In genomic region chr14:48937796-48938195, GRCh38 we compare ENCODE assay signal across 14 cellular contexts.
A peak's percentile ranks its signal among the peaks of the same experiment; 100 is the strongest.
DNase-seq lines count a peak whose midpoint lies in the region; ATAC-seq and TF ChIP-seq lines count a peak whose summit lies in the region.
"Had no signal": no experiment of that assay in that cellular context is flagged by ENCODE, and none has a peak within 500 bp of the region (broad histone marks: within the 10 kb centered on the region; RNA-seq: fewer than 3 reads in every experiment).

No MANE protein-coding gene starts in this region.

- peaks cover 7% of the 10 kb centered on the region for H3F3A ChIP-seq in neural progenitor cell (ENCODE audit: low read depth)

- no peak overlapping the region for H3K4me2 ChIP-seq in neural progenitor cell

- peaks cover 8% of the 10 kb centered on the region for H3K4me1 ChIP-seq in neural progenitor cell

- intact Hi-C loops in dorsolateral prefrontal cortex (cut with DNase I) = no loop called here

- H3K36me3 ChIP-seq in neural progenitor cell = no peaks in the 10 kb centered on the region
- H3K36me3 ChIP-seq in H7 (replicated peaks; ENCODE audit: control insufficient read depth, insufficient read depth, low read length) = no peaks in the 10 kb centered on the region

- no peak overlapping the region for H3K4me3 ChIP-seq in AG10803 (ENCODE audit: low read length)
- peak overlapping the region in 10 of 59 donors; percentile 2 to 39 (median 22) for H3K4me3 ChIP-seq in dorsolateral prefrontal cortex
- no peak overlapping the region for H3K4me3 ChIP-seq in neural progenitor cell
- H3K4me3 ChIP-seq in H7 (ENCODE audit: insufficient read depth, low read depth, low read length) = no peak overlapping the region

- no peak overlapping the region for H3K4me3 Mint-ChIP-seq in neural progenitor cell
- no peak overlapping the region for H3K4me3 Mint-ChIP-seq in activated CD4-positive, alpha-beta memory T cell treated with anti-CD3 and anti-CD28 coated beads, Interleukin-2, amount 10 ng/mL, durations not matched to agents 7 days and 5 days
- H3K4me3 Mint-ChIP-seq: activated CD8-positive, alpha-beta T cell treated with anti-CD3 and anti-CD28 coated beads, Interleukin-2, amount 10 ng/mL, durations not matched to agents 7 days and 5 days; memory B cell; stimulated activated effector memory CD8-positive, alpha-beta T cell treated with anti-CD3 and anti-CD28 coated beads, Interleukin-12 subunit alpha, Interleukin-12 subunit beta, amount 100 ng/mL, for 72 hours had no signal

- H2AFZ ChIP-seq in neural progenitor cell (replicated peaks) = peak overlapping the region; percentile 39

- H3K27ac ChIP-seq in dorsolateral prefrontal cortex (peak overlapping the region in 19 of 59 donors; percentile 0 to 62 (median 40)), neural progenitor cell (no peak overlapping the region)

- DNase-seq in AG10803 (ENCODE audit: low read depth) (peak; percentile 6), NCI-H526 (lab: John Stamatoyannopoulos, UW) (peak; percentile 67 to 92), dorsolateral prefrontal cortex (peak in 6 of 10 donors; percentile 45 to 65 (median 53)), neural progenitor cell (ENCODE audit: low spot score) (peak; percentile 8), H7 (no peak)
- DNase-seq in activated CD4-positive, alpha-beta memory T cell treated with anti-CD3 and anti-CD28 coated beads, Interleukin-2, amount 10 ng/mL, durations not matched to agents 7 days and 5 days = no peak
- DNase-seq: activated CD8-positive, alpha-beta T cell treated with anti-CD3 and anti-CD28 coated beads, Interleukin-2, amount 10 ng/mL, durations not matched to agents 7 days and 5 days; activated gamma-delta T cell; NCI-H1694 had no signal

- H4K20me1 ChIP-seq in neural progenitor cell (ENCODE audit: low read depth) = no peaks in the 10 kb centered on the region

- H3K9me3 Mint-ChIP-seq in neural progenitor cell = peaks cover 2% of the 10 kb centered on the region
- H3K9me3 Mint-ChIP-seq in activated CD4-positive, alpha-beta memory T cell treated with anti-CD3 and anti-CD28 coated beads, Interleukin-2, amount 10 ng/mL, durations not matched to agents 7 days and 5 days = no peaks in the 10 kb centered on the region
- H3K9me3 Mint-ChIP-seq: memory B cell had no signal

- H3K27me3 Mint-ChIP-seq in neural progenitor cell (ENCODE audit: insufficient read depth, low read depth) = peaks cover 2% of the 10 kb centered on the region
- no peaks in the 10 kb centered on the region for H3K27me3 Mint-ChIP-seq in activated CD4-positive, alpha-beta memory T cell treated with anti-CD3 and anti-CD28 coated beads, Interleukin-2, amount 10 ng/mL, durations not matched to agents 7 days and 5 days
- H3K27me3 Mint-ChIP-seq: IgD-negative memory B cell, memory B cell had no signal

- H3K27ac Mint-ChIP-seq in neural progenitor cell = peak overlapping the region; percentile 78
- H3K27ac Mint-ChIP-seq in activated CD4-positive, alpha-beta memory T cell treated with anti-CD3 and anti-CD28 coated beads, Interleukin-2, amount 10 ng/mL, durations not matched to agents 7 days and 5 days = no peak overlapping the region
- H3K27ac Mint-ChIP-seq: activated CD8-positive, alpha-beta T cell treated with anti-CD3 and anti-CD28 coated beads, Interleukin-2, amount 10 ng/mL, durations not matched to agents 7 days and 5 days; IgD-negative memory B cell; memory B cell; stimulated activated effector memory CD8-positive, alpha-beta T cell treated with anti-CD3 and anti-CD28 coated beads, Interleukin-12 subunit alpha, Interleukin-12 subunit beta, amount 100 ng/mL, for 72 hours had no signal

- no peak overlapping the region for H3K9ac ChIP-seq in neural progenitor cell

- H3K36me3 Mint-ChIP-seq in neural progenitor cell = no peaks in the 10 kb centered on the region
- no peaks in the 10 kb centered on the region for H3K36me3 Mint-ChIP-seq in activated CD4-positive, alpha-beta memory T cell treated with anti-CD3 and anti-CD28 coated beads, Interleukin-2, amount 10 ng/mL, durations not matched to agents 7 days and 5 days (ENCODE audit: low read depth)
- H3K36me3 Mint-ChIP-seq: IgD-negative memory B cell; memory B cell; stimulated activated effector memory CD8-positive, alpha-beta T cell treated with anti-CD3 and anti-CD28 coated beads, Interleukin-12 subunit alpha, Interleukin-12 subunit beta, amount 100 ng/mL, for 72 hours had no signal

- no peaks in the 10 kb centered on the region for H3K79me2 ChIP-seq in neural progenitor cell (ENCODE audit: low read depth)

- no peaks in the 10 kb centered on the region for H3K9me3 ChIP-seq in neural progenitor cell (ENCODE audit: low read depth)

- POLR2A ChIA-PET in activated CD4-positive, alpha-beta memory T cell treated with anti-CD3 and anti-CD28 coated beads, Interleukin-2, amount 10 ng/mL, durations not matched to agents 7 days and 5 days (lab: Charles Lee) = no interaction called here

- H3K4me1 Mint-ChIP-seq in neural progenitor cell = peaks cover 17% of the 10 kb centered on the region
- H3K4me1 Mint-ChIP-seq in activated CD4-positive, alpha-beta memory T cell treated with anti-CD3 and anti-CD28 coated beads, Interleukin-2, amount 10 ng/mL, durations not matched to agents 7 days and 5 days = no peaks in the 10 kb centered on the region
- H3K4me1 Mint-ChIP-seq: stimulated activated effector memory CD8-positive, alpha-beta T cell treated with anti-CD3 and anti-CD28 coated beads, Interleukin-12 subunit alpha, Interleukin-12 subunit beta, amount 100 ng/mL, for 72 hours had no signal

- TF ChIP-seq CTCF in AG10803 (conservative IDR thresholded peaks at IDR 0.05; ENCODE audit: low read length) (no peak), dorsolateral prefrontal cortex (IDR thresholded peaks at IDR 0.05 in 54 of 56, conservative IDR thresholded peaks at IDR 0.05 in 2 of 56; ENCODE audit: low read depth in 1 of 56, partially characterized antibody in 56 of 56) (no peak), neural progenitor cell (IDR thresholded peaks at IDR 0.05) (no peak)

- ATAC-seq in GM18861 (IDR thresholded peaks at IDR 0.05; ENCODE audit: unreplicated experiment) = no peak
- no peak for ATAC-seq in GM21737 (IDR thresholded peaks at IDR 0.05; ENCODE audit: unreplicated experiment)
- ATAC-seq: activated CD8-positive, alpha-beta T cell treated with anti-CD3 and anti-CD28 coated beads, Interleukin-2, amount 10 ng/mL, durations not matched to agents 7 days and 5 days; stimulated activated effector memory CD8-positive, alpha-beta T cell treated with anti-CD3 and anti-CD28 coated beads, Interleukin-12 subunit alpha, Interleukin-12 subunit beta, amount 100 ng/mL, for 72 hours had no signal

- H3K27me3 ChIP-seq in dorsolateral prefrontal cortex = no peaks in the 10 kb centered on the region
- H3K27me3 ChIP-seq in neural progenitor cell = no peaks in the 10 kb centered on the region
- no peaks in the 10 kb centered on the region for H3K27me3 ChIP-seq in H7 (ENCODE audit: control insufficient read depth, insufficient read depth, low read length)

- CTCF ChIA-PET in activated CD4-positive, alpha-beta memory T cell treated with anti-CD3 and anti-CD28 coated beads, Interleukin-2, amount 10 ng/mL, durations not matched to agents 7 days and 5 days (lab: Charles Lee) = no interaction called here

Comparison
In these comparisons a context has a peak if more than half of its experiments do, and no peak if none do; other contexts are left out.
1. DNase-seq: peak in AG10803 (single experiment), NCI-H526 (2 of 2), dorsolateral prefrontal cortex (6 of 10) and neural progenitor cell (single experiment); none in H7 (single experiment) and activated CD4-positive, alpha-beta memory T cell treated with anti-CD3 and anti-CD28 coated beads, Interleukin-2, amount 10 ng/mL, durations not matched to agents 7 days and 5 days (single experiment).